1 cellular context compared by ENCODE assay signal in the genomic region with DNA sequence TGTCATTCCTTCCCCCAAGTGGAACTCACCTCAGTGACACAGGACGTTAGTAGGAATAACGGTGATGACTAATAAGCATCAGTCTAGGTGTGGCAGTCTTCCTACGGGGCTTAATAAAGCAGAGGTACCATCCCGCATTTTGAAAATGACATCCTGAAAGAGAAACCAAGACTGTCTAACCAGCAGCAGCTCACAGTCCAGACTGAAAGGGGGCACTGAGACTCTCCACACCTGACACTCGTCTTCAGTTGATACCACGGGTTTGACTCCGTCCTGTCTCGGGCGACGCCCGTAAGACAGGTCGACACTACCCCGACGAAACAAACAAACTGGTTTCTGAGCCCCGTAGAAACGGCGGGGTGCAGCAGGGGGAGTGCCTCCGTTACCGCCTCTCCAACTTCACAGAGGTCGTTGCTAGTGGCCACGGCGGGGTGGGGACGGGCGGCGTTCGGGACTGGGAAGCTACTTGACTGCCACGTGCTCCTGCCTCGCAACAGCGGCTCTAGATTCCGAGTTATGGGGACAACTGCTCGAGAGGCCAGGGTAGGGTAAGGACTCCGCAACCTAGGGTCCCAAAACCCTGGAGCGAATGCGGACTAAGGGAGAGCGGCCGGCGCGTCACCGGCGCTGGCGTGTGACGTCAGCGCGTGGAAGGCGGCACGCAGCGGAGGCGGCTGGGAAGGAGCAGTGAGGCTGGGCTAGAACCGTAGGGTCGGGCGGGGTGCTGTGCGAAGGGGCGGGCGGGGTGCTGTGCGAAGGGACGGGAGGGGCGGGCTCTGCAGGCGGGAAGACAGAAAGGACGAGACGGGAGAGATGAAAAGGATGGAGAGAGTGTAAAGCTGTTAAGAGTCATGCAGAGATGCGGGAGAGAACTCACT.
TF ChIP-seq lines count a peak whose summit lies in the region.

A gene with protein sequence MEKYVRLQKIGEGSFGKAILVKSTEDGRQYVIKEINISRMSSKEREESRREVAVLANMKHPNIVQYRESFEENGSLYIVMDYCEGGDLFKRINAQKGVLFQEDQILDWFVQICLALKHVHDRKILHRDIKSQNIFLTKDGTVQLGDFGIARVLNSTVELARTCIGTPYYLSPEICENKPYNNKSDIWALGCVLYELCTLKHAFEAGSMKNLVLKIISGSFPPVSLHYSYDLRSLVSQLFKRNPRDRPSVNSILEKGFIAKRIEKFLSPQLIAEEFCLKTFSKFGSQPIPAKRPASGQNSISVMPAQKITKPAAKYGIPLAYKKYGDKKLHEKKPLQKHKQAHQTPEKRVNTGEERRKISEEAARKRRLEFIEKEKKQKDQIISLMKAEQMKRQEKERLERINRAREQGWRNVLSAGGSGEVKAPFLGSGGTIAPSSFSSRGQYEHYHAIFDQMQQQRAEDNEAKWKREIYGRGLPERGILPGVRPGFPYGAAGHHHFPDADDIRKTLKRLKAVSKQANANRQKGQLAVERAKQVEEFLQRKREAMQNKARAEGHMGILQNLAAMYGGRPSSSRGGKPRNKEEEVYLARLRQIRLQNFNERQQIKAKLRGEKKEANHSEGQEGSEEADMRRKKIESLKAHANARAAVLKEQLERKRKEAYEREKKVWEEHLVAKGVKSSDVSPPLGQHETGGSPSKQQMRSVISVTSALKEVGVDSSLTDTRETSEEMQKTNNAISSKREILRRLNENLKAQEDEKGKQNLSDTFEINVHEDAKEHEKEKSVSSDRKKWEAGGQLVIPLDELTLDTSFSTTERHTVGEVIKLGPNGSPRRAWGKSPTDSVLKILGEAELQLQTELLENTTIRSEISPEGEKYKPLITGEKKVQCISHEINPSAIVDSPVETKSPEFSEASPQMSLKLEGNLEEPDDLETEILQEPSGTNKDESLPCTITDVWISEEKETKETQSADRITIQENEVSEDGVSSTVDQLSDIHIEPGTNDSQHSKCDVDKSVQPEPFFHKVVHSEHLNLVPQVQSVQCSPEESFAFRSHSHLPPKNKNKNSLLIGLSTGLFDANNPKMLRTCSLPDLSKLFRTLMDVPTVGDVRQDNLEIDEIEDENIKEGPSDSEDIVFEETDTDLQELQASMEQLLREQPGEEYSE (N-terminal part only) (minus strand): TSS at position 593 of the 878 bp plus-strand sequence. CDS start 9,953 bp downstream, outside the sequence.

TF ChIP-seq in HEK293, 187 proteins besides CTCF, POLR2A, EP300 and RAD21 (continued from another document and continues in another):
- TF ChIP-seq, protein P1, sequence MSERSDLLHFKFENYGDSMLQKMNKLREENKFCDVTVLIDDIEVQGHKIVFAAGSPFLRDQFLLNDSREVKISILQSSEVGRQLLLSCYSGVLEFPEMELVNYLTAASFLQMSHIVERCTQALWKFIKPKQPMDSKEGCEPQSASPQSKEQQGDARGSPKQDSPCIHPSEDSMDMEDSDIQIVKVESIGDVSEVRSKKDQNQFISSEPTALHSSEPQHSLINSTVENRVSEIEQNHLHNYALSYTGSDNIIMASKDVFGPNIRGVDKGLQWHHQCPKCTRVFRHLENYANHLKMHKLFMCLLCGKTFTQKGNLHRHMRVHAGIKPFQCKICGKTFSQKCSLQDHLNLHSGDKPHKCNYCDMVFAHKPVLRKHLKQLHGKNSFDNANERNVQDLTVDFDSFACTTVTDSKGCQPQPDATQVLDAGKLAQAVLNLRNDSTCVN (tag by site-specific recombination; optimal IDR thresholded peaks at IDR 0.05): peak; percentile 68
- TF ChIP-seq ZNF561 (tag by site-specific recombination; IDR thresholded peaks at IDR 0.05; ENCODE audit: borderline replicate concordance): 0 out of 2 replicates have a peak, but pooled peaks have one; percentile 15
- no peak for TF ChIP-seq ZNF133 (tag by site-specific recombination; IDR thresholded peaks at IDR 0.05)
- TF ChIP-seq, protein P2, sequence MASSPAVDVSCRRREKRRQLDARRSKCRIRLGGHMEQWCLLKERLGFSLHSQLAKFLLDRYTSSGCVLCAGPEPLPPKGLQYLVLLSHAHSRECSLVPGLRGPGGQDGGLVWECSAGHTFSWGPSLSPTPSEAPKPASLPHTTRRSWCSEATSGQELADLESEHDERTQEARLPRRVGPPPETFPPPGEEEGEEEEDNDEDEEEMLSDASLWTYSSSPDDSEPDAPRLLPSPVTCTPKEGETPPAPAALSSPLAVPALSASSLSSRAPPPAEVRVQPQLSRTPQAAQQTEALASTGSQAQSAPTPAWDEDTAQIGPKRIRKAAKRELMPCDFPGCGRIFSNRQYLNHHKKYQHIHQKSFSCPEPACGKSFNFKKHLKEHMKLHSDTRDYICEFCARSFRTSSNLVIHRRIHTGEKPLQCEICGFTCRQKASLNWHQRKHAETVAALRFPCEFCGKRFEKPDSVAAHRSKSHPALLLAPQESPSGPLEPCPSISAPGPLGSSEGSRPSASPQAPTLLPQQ (tag by site-specific recombination; IDR thresholded peaks at IDR 0.05): 0 out of 2 replicates have a peak, but pooled peaks have one; percentile 56
- TF ChIP-seq ZNF530 (tag by site-specific recombination; IDR thresholded peaks at IDR 0.05; ENCODE audit: low read depth): no peak
- TF ChIP-seq MEIS1 (CRISPR knock-in tag; IDR thresholded peaks at IDR 0.05; ENCODE audit: borderline replicate concordance): no peak
- no peak for TF ChIP-seq ZNF777 (tag by site-specific recombination; IDR thresholded peaks at IDR 0.05; ENCODE audit: borderline replicate concordance)
- no peak for TF ChIP-seq GLI2 (tag by site-specific recombination; IDR thresholded peaks at IDR 0.05; ENCODE audit: borderline replicate concordance, low read depth)
- no peak; the same call in 1 of the 2 replicates for TF ChIP-seq TRIM28 (IDR thresholded peaks at IDR 0.05; ENCODE audit: borderline replicate concordance, low read length)
- peak; percentile 73 for TF ChIP-seq ZNF366 (tag by site-specific recombination; conservative IDR thresholded peaks at IDR 0.05)
- peak; percentile 87 for TF ChIP-seq SP2 (tag by site-specific recombination; IDR thresholded peaks at IDR 0.05)
- TF ChIP-seq ZNF391 (tag by site-specific recombination; IDR thresholded peaks at IDR 0.05; ENCODE audit: borderline replicate concordance, low read depth): no peak
- TF ChIP-seq, protein P3, sequence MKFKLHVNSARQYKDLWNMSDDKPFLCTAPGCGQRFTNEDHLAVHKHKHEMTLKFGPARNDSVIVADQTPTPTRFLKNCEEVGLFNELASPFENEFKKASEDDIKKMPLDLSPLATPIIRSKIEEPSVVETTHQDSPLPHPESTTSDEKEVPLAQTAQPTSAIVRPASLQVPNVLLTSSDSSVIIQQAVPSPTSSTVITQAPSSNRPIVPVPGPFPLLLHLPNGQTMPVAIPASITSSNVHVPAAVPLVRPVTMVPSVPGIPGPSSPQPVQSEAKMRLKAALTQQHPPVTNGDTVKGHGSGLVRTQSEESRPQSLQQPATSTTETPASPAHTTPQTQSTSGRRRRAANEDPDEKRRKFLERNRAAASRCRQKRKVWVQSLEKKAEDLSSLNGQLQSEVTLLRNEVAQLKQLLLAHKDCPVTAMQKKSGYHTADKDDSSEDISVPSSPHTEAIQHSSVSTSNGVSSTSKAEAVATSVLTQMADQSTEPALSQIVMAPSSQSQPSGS (tag by site-specific recombination; IDR thresholded peaks at IDR 0.05; ENCODE audit: low read depth): peak; percentile 93
- TF ChIP-seq ZNF426 (tag by site-specific recombination; IDR thresholded peaks at IDR 0.05): no peak
- no peak for TF ChIP-seq HOXC10 (CRISPR knock-in tag; IDR thresholded peaks at IDR 0.05)
- TF ChIP-seq ZNF792 (tag by site-specific recombination; IDR thresholded peaks at IDR 0.05): no peak
- TF ChIP-seq SALL2 (tag by site-specific recombination; IDR thresholded peaks at IDR 0.05; ENCODE audit: borderline replicate concordance): no peak
- peak; percentile 64; the same call in 1 of the 2 replicates for TF ChIP-seq SP7 (tag by site-specific recombination; IDR thresholded peaks at IDR 0.05)
- TF ChIP-seq KLF9 (tag by site-specific recombination; IDR thresholded peaks at IDR 0.05; ENCODE audit: low read depth): peak; percentile 44
- no peak for TF ChIP-seq ZNF558 (tag by site-specific recombination; IDR thresholded peaks at IDR 0.05)
- no peak for TF ChIP-seq ZNF138 (tag by site-specific recombination; IDR thresholded peaks at IDR 0.05; ENCODE audit: borderline replicate concordance)
- no peak for TF ChIP-seq ZNF324 (tag by site-specific recombination; IDR thresholded peaks at IDR 0.05)
- TF ChIP-seq TCF7L2 (IDR thresholded peaks at IDR 0.05; ENCODE audit: borderline replicate concordance, low read depth, low read length): no peak
- TF ChIP-seq WT1 (tag by site-specific recombination; IDR thresholded peaks at IDR 0.05): no peak
- no peak for TF ChIP-seq ZNF292 (tag by site-specific recombination; IDR thresholded peaks at IDR 0.05; ENCODE audit: borderline replicate concordance, low read depth)
- TF ChIP-seq ZNF239 (tag by site-specific recombination; IDR thresholded peaks at IDR 0.05): no peak
- TF ChIP-seq YY1 (tag by site-specific recombination; IDR thresholded peaks at IDR 0.05): no peak
- no peak for TF ChIP-seq ZNF248 (tag by site-specific recombination; IDR thresholded peaks at IDR 0.05)
- peak; percentile 71 for TF ChIP-seq ZXDB (tag by site-specific recombination; IDR thresholded peaks at IDR 0.05)
- TF ChIP-seq, protein P4, sequence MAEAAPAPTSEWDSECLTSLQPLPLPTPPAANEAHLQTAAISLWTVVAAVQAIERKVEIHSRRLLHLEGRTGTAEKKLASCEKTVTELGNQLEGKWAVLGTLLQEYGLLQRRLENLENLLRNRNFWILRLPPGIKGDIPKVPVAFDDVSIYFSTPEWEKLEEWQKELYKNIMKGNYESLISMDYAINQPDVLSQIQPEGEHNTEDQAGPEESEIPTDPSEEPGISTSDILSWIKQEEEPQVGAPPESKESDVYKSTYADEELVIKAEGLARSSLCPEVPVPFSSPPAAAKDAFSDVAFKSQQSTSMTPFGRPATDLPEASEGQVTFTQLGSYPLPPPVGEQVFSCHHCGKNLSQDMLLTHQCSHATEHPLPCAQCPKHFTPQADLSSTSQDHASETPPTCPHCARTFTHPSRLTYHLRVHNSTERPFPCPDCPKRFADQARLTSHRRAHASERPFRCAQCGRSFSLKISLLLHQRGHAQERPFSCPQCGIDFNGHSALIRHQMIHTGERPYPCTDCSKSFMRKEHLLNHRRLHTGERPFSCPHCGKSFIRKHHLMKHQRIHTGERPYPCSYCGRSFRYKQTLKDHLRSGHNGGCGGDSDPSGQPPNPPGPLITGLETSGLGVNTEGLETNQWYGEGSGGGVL (tag by site-specific recombination; IDR thresholded peaks at IDR 0.05): 0 out of 2 replicates have a peak, but pooled peaks have one; percentile 20
- no peak for TF ChIP-seq ZNF626 (tag by site-specific recombination; IDR thresholded peaks at IDR 0.05)
- no peak for TF ChIP-seq BCL11A (tag by site-specific recombination; IDR thresholded peaks at IDR 0.05; ENCODE audit: low read depth)
- no peak for TF ChIP-seq ZNF514 (tag by site-specific recombination; IDR thresholded peaks at IDR 0.05)
- TF ChIP-seq, protein P5, sequence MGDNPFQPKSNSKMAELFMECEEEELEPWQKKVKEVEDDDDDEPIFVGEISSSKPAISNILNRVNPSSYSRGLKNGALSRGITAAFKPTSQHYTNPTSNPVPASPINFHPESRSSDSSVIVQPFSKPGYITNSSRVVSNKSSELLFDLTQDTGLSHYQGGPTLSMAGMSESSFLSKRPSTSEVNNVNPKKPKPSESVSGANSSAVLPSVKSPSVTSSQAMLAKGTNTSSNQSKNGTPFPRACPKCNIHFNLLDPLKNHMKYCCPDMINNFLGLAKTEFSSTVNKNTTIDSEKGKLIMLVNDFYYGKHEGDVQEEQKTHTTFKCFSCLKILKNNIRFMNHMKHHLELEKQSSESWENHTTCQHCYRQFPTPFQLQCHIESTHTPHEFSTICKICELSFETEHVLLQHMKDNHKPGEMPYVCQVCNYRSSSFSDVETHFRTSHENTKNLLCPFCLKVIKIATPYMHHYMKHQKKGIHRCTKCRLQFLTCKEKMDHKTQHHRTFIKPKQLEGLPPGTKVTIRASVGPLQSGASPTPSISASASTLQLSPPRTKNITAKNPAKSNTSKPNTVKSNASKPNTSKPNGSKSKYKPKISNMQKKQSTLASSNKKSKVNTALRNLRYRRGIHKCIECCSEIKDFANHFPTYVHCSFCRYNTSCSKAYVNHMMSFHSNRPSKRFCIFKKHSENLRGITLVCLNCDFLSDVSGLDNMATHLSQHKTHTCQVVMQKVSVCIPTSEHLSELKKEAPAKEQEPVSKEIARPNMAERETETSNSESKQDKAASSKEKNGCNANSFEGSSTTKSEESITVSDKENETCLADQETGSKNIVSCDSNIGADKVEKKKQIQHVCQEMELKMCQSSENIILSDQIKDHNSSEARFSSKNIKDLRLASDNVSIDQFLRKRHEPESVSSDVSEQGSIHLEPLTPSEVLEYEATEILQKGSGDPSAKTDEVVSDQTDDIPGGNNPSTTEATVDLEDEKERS (tag by site-specific recombination; IDR thresholded peaks at IDR 0.05): no peak
- 0 out of 2 replicates have a peak, but pooled peaks have one; percentile 24 for TF ChIP-seq KLF10 (tag by site-specific recombination; IDR thresholded peaks at IDR 0.05)
- TF ChIP-seq KLF1 (tag by site-specific recombination; IDR thresholded peaks at IDR 0.05): no peak
- peak; percentile 16; the same call in 1 of the 2 replicates for TF ChIP-seq GLIS1 (tag by site-specific recombination; IDR thresholded peaks at IDR 0.05)
- no peak for TF ChIP-seq ZNF707 (tag by site-specific recombination; IDR thresholded peaks at IDR 0.05)
- TF ChIP-seq ZNF658 (tag by site-specific recombination; IDR thresholded peaks at IDR 0.05): no peak
- TF ChIP-seq ZNF571 (tag by site-specific recombination; IDR thresholded peaks at IDR 0.05): no peak
- peak; percentile 23 for TF ChIP-seq ZBTB17 (tag by site-specific recombination; IDR thresholded peaks at IDR 0.05)
- TF ChIP-seq ZBTB8A (tag by site-specific recombination; IDR thresholded peaks at IDR 0.05): peak; percentile 17
- no peak for TF ChIP-seq ZNF473 (tag by site-specific recombination; IDR thresholded peaks at IDR 0.05)
- TF ChIP-seq ZNF350 (tag by site-specific recombination; IDR thresholded peaks at IDR 0.05): no peak
- TF ChIP-seq, protein P6, sequence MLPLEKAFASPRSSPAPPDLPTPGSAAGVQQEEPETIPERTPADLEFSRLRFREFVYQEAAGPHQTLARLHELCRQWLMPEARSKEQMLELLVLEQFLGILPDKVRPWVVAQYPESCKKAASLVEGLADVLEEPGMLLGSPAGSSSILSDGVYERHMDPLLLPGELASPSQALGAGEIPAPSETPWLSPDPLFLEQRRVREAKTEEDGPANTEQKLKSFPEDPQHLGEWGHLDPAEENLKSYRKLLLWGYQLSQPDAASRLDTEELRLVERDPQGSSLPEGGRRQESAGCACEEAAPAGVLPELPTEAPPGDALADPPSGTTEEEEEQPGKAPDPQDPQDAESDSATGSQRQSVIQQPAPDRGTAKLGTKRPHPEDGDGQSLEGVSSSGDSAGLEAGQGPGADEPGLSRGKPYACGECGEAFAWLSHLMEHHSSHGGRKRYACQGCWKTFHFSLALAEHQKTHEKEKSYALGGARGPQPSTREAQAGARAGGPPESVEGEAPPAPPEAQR (tag by site-specific recombination; IDR thresholded peaks at IDR 0.05): no peak
- no peak for TF ChIP-seq ZNF521 (tag by site-specific recombination; IDR thresholded peaks at IDR 0.05)
- TF ChIP-seq ZNF510 (tag by site-specific recombination; IDR thresholded peaks at IDR 0.05; ENCODE audit: insufficient replicate concordance): no peak
- peak; percentile 88 for TF ChIP-seq ZBTB21 (tag by site-specific recombination; IDR thresholded peaks at IDR 0.05)
